Comparison of ENCODE assay signal across 18 cellular contexts in the genomic region with DNA sequence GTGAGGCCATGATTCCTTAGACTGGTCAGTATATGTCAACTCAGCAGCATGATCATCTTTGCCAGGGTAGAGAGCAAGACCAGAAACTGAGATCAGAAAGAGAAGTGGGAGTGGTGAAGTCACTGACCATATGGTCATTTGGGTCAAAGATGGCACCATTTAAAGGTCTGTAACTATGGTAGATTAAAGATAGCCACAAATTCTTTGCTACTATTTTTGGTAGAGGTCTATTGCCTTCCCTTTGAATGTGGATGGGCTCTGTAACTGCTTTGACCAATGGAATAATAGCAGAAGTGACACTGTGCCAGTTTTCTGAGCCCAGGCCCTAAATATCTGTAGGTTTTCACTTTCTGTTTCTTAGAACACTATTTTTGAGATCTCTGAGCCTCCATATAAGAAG.
DNase-seq lines count a peak whose midpoint lies in the region; ATAC-seq and FAIRE-seq lines count a peak whose summit lies in the region.
"Had no signal": no experiment of that assay in that cellular context is flagged by ENCODE, and none has a peak within 500 bp of the region (broad histone marks: within the 10 kb centered on the region; RNA-seq: fewer than 3 reads in every experiment).

No MANE protein-coding gene starts in this region.

- ATAC-seq in GM19468 (IDR thresholded peaks at IDR 0.05; ENCODE audit: extremely low read depth, unreplicated experiment) (peak; percentile 33), HG02763 (IDR thresholded peaks at IDR 0.05; ENCODE audit: unreplicated experiment) (peak; percentile 67), HG03442 (IDR thresholded peaks at IDR 0.05; ENCODE audit: unreplicated experiment) (peak; percentile 51)
- ATAC-seq: body of pancreas; naive thymus-derived CD8-positive, alpha-beta T cell had no signal

- peak; percentile 29 for FAIRE-seq in GM18507 (lab: Jason Lieb, UNC)
- FAIRE-seq: G401.6 had no signal

- DNase-seq in GM18507 (ENCODE audit: extremely low spot score, insufficient read length, low read depth) (no peak), activated T-cell treated with anti-CD3 and anti-CD28 coated beads for 4 hours (no peak), DMS 273 (lab: John Stamatoyannopoulos, UW; ENCODE audit: unreplicated experiment) (no peak), Kasumi-1 (lab: John Stamatoyannopoulos, UW) (no peak)
- DNase-seq in effector CD8-positive, alpha-beta T cell (lab: John Stamatoyannopoulos, UW) = no peak
- DNase-seq: activated naive CD4-positive, alpha-beta T cell; body of pancreas; HFFc6; naive thymus-derived CD8-positive, alpha-beta T cell; NCI-H2227 treated with DMSO at 0.1 percent for 48 hours; OCI-M1; stimulated activated CD4-positive, alpha-beta T cell treated with anti-CD3 and anti-CD28 coated beads, Interleukin-1b, Interleukin-23, amount 100 ng/mL, for 48 hours; stimulated activated CD8-positive, alpha-beta memory T cell treated with anti-CD3 and anti-CD28 coated beads, Interleukin-4, amount 100 ng/mL, for 48 hours; tibial artery had no signal
